Comparison of ENCODE assay signal across 26 cellular contexts in genomic region chr19:29840066-29840950, GRCh38. TPM values are rescaled to one million over a fixed set of nuclear protein-coding genes. Genes with fewer than 3 reads are reported as not detected.
A peak's percentile ranks its signal among the peaks of the same experiment; 100 is the strongest.
DNase-seq lines count a peak whose midpoint lies in the region; ATAC-seq, FAIRE-seq and TF ChIP-seq lines count a peak whose summit lies in the region.
"Had no signal": no experiment of that assay in that cellular context is flagged by ENCODE, and none has a peak within 500 bp of the region (broad histone marks: within the 10 kb centered on the region; RNA-seq: fewer than 3 reads in every experiment).

No MANE protein-coding gene starts in this region.

- ATAC-seq in memory B cell (ENCODE audit: low read depth) (no peak), GM21381 (IDR thresholded peaks at IDR 0.05; ENCODE audit: unreplicated experiment) (no peak), HG03135 (IDR thresholded peaks at IDR 0.05; ENCODE audit: unreplicated experiment) (no peak)
- ATAC-seq: activated T-cell treated with anti-CD3 and anti-CD28 coated beads, Interleukin-2, amount 50 U/mL, for 72 hours; effector memory CD8-positive, alpha-beta T cell; gastroesophageal sphincter; natural killer cell; pancreas; right lobe of liver had no signal

- no peak for FAIRE-seq in GM12892 (lab: Jason Lieb, UNC)
- FAIRE-seq: D721Med, pancreas had no signal

- intact Hi-C loops in adrenal gland (cut with DNase I): no loop called here

- peaks cover 33% of the 10 kb centered on the region for H3K4me1 Mint-ChIP-seq in T-helper 1 cell treated with Interleukin-12 subunit alpha and Interleukin-12 subunit beta and Interleukin-4 antibody, amounts not matched to agents 30 μg/mL and 1 μg/mL, for 36 hours (ENCODE audit: low read depth)
- peaks cover 8% of the 10 kb centered on the region for H3K4me1 Mint-ChIP-seq in memory B cell

- no peak for TF ChIP-seq CTCF in adrenal gland (IDR thresholded peaks at IDR 0.05)
- TF ChIP-seq CTCF in suprapubic skin (IDR thresholded peaks at IDR 0.05): no peak

- H3K27me3 Mint-ChIP-seq in T-helper 1 cell treated with Interleukin-12 subunit alpha and Interleukin-12 subunit beta and Interleukin-4 antibody, amounts not matched to agents 30 μg/mL and 1 μg/mL, for 36 hours (ENCODE audit: low read depth): no peaks in the 10 kb centered on the region
- peaks cover 7% of the 10 kb centered on the region for H3K27me3 Mint-ChIP-seq in memory B cell
- H3K27me3 Mint-ChIP-seq: activated naive CD8-positive, alpha-beta T cell treated with anti-CD3 and anti-CD28 coated beads for 36 hours had no signal

- peaks cover 3% of the 10 kb centered on the region for H3K36me3 Mint-ChIP-seq in T-helper 1 cell treated with Interleukin-12 subunit alpha and Interleukin-12 subunit beta and Interleukin-4 antibody, amounts not matched to agents 30 μg/mL and 1 μg/mL, for 36 hours (ENCODE audit: low read depth)
- no peaks in the 10 kb centered on the region for H3K36me3 Mint-ChIP-seq in memory B cell
- H3K36me3 Mint-ChIP-seq: activated naive CD8-positive, alpha-beta T cell treated with anti-CD3 and anti-CD28 coated beads for 36 hours; natural killer cell had no signal

- no peaks in the 10 kb centered on the region for H3K36me3 ChIP-seq in adrenal gland (replicated peaks in 1 of 2)
- no peaks in the 10 kb centered on the region for H3K36me3 ChIP-seq in suprapubic skin
- H3K36me3 ChIP-seq: esophagus squamous epithelium, gastroesophageal sphincter, pancreas, right lobe of liver had no signal

- 74 to 83% (median 78%) methylated on average over 22 of the region's 22 CpGs for WGBS in adrenal gland, 4 donors
- WGBS in suprapubic skin: 56% methylated on average over 22 of the region's 22 CpGs

- no peak overlapping the region for H3K4me3 Mint-ChIP-seq in T-helper 1 cell treated with Interleukin-12 subunit alpha and Interleukin-12 subunit beta and Interleukin-4 antibody, amounts not matched to agents 30 μg/mL and 1 μg/mL, for 36 hours
- no peak overlapping the region for H3K4me3 Mint-ChIP-seq in memory B cell
- H3K4me3 Mint-ChIP-seq: activated naive CD8-positive, alpha-beta T cell treated with anti-CD3 and anti-CD28 coated beads for 36 hours; activated T-cell treated with anti-CD3 and anti-CD28 coated beads, Interleukin-2, amount 50 U/mL, for 72 hours; effector memory CD8-positive, alpha-beta T cell; natural killer cell had no signal

- H3K4me3 ChIP-seq in adrenal gland (no peak overlapping the region), suprapubic skin (no peak overlapping the region)
- H3K4me3 ChIP-seq: esophagus squamous epithelium, gastroesophageal sphincter, pancreas, right lobe of liver had no signal

- H3K4me1 ChIP-seq in adrenal gland (replicated peaks in 1 of 2) (peaks cover 8 to 25% of the 10 kb centered on the region in 2 donors), suprapubic skin (peaks cover 19% of the 10 kb centered on the region)

- H3K9me3 ChIP-seq in adrenal gland (replicated peaks in 1 of 3) (no peaks in the 10 kb centered on the region), suprapubic skin (no peaks in the 10 kb centered on the region)
- H3K9me3 ChIP-seq: esophagus squamous epithelium, gastroesophageal sphincter, pancreas, right lobe of liver had no signal

- H3K27ac ChIP-seq in adrenal gland: peak overlapping the region in 3 of 5 donors; percentile 48 to 91 (median 87)
- H3K27ac ChIP-seq in suprapubic skin: no peak overlapping the region
- H3K27ac ChIP-seq: esophagus squamous epithelium, gastroesophageal sphincter, pancreas, right lobe of liver had no signal

- H3K27ac Mint-ChIP-seq in T-helper 1 cell treated with Interleukin-12 subunit alpha and Interleukin-12 subunit beta and Interleukin-4 antibody, amounts not matched to agents 30 μg/mL and 1 μg/mL, for 36 hours: peak overlapping the region; percentile 63
- H3K27ac Mint-ChIP-seq in memory B cell: peak overlapping the region; percentile 39
- H3K27ac Mint-ChIP-seq: activated naive CD8-positive, alpha-beta T cell treated with anti-CD3 and anti-CD28 coated beads for 36 hours; activated T-cell treated with anti-CD3 and anti-CD28 coated beads, Interleukin-2, amount 50 U/mL, for 72 hours; effector memory CD8-positive, alpha-beta T cell; H9; natural killer cell had no signal

- no peak for TF ChIP-seq EP300 in suprapubic skin (IDR thresholded peaks at IDR 0.05)

- H3K27me3 ChIP-seq in adrenal gland: no peaks in the 10 kb centered on the region
- H3K27me3 ChIP-seq in suprapubic skin: peaks cover 27% of the 10 kb centered on the region
- H3K27me3 ChIP-seq: pancreas, right lobe of liver had no signal

- TF ChIP-seq POLR2A in adrenal gland (IDR thresholded peaks at IDR 0.05): no peak
- no peak for TF ChIP-seq POLR2A in suprapubic skin (IDR thresholded peaks at IDR 0.05)
- TF ChIP-seq POLR2A in GM12892 (IDR thresholded peaks at IDR 0.05; ENCODE audit: low read depth, low read length): no peak

- no peak for DNase-seq in T-helper 1 cell
- DNase-seq in adrenal gland: no peak
- no peak for DNase-seq in memory B cell (ENCODE audit: low spot score in 2 of 2)
- peak; percentile 32 to 61 for DNase-seq in suprapubic skin (ENCODE audit: low spot score in 2 of 2)
- no peak for DNase-seq in GM12892 (ENCODE audit: insufficient read length)
- DNase-seq: activated naive CD8-positive, alpha-beta T cell treated with anti-CD3 and anti-CD28 coated beads for 36 hours; activated T-cell treated with anti-CD3 and anti-CD28 coated beads, Interleukin-2, amount 50 U/mL, for 72 hours; effector memory CD8-positive, alpha-beta T cell; esophagus squamous epithelium; H9; KBM-7; kidney glomerular epithelial cell; MM.1S; natural killer cell; NCI-H1436; NCI-H748 treated with DMSO at 0.1 percent for 48 hours; OCI-M1; pancreas; Right ventricle myocardium superior; stimulated activated CD8-positive, alpha-beta memory T cell treated with anti-CD3 and anti-CD28 coated beads, Interleukin-4, amount 100 ng/mL, for 48 hours had no signal

- H3K9me3 Mint-ChIP-seq in T-helper 1 cell treated with Interleukin-12 subunit alpha and Interleukin-12 subunit beta and Interleukin-4 antibody, amounts not matched to agents 30 μg/mL and 1 μg/mL, for 36 hours: peaks cover 3% of the 10 kb centered on the region
- no peaks in the 10 kb centered on the region for H3K9me3 Mint-ChIP-seq in memory B cell
- H3K9me3 Mint-ChIP-seq: activated naive CD8-positive, alpha-beta T cell treated with anti-CD3 and anti-CD28 coated beads for 36 hours; activated T-cell treated with anti-CD3 and anti-CD28 coated beads, Interleukin-2, amount 50 U/mL, for 72 hours; effector memory CD8-positive, alpha-beta T cell; H9; natural killer cell had no signal

RNA-seq across cellular contexts. Expression of gene CCNE1, which starts 28.5 kb away (rescaled TPM):
- total RNA-seq in adrenal gland (1 to 10 TPM; 3.0 to 10.0 (median 7.0) TPM), suprapubic skin (10 to 100 TPM in 1 of 4 donors, 1 to 10 TPM in 3; 2.5 to 11.0 (median 6.0) TPM)
- 10 to 100 TPM in 1 of 3 donors, 1 to 10 TPM in 2; 8.5 to 10.8 (median 9.5) TPM for polyA plus RNA-seq in adrenal gland
- 20.3 TPM for polyA plus RNA-seq in GM12892 (2012; ENCODE audit: missing spikeins)

Comparison
In these comparisons a context has a peak if more than half of its experiments do, and no peak if none do; other contexts are left out.
1. DNase-seq: peak in suprapubic skin (2 of 2); none in T-helper 1 cell (0 of 5), adrenal gland (0 of 7), memory B cell (0 of 2) and GM12892 (single experiment).